Comparison of ENCODE assay signal across 8 cellular contexts in the genomic region with DNA sequence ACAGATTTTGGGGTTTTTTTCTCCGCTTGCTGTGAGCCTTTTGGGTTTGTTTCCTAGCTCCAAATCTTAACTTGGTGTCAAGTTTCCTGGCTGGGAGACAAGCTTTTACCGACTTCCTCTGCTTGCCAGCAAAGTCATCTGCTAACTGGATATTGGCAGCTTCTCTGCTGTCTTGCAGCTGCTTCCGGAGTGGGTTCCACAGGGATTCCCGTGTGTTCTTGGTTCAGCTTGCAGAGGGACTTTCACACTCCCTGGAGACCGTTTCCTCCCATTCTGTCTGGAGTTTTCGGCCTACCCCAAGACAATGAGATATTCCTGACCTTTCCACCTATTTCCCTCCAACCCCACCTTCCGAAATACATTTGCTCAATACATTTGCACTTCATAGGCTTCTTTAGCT. TPM values are rescaled to one million over a fixed set of nuclear protein-coding genes. Genes with fewer than 3 reads are reported as not detected.
DNase-seq lines count a peak whose midpoint lies in the region; ATAC-seq and TF ChIP-seq lines count a peak whose summit lies in the region.

No MANE protein-coding gene starts in this region.

- DNase-seq in HL-60 (ENCODE audit: low read depth in 1 of 2, low spot score in 1 of 2) (peak in 1 of 2 experiments; percentile 71), SK-MEL-5 (ENCODE audit: low read depth, low spot score) (peak; percentile 83), glomerular visceral epithelial cell (ENCODE audit: extremely low spot score) (peak; percentile 53), skeletal muscle cell (ENCODE audit: low read depth) (peak; percentile 92), NCI-H2227 (lab: John Stamatoyannopoulos, UW; ENCODE audit: unreplicated experiment) (no peak), mesenteric fat pad (ENCODE audit: low spot score) (no peak)

- H3K27me3 ChIP-seq in HL-60 (ENCODE audit: insufficient read depth, poor library complexity, severe bottlenecking), result no peaks in the 10 kb centered on the region

- peak overlapping the region; percentile 20 for H3K27ac ChIP-seq in HL-60 (replicated peaks)

- in situ Hi-C loops in SK-MEL-5 (cut with HindIII; ENCODE audit: low pct_unique_long_range_greater_than_20kb, low sequenced_read_pairs), result no loop called here

- no peak for TF ChIP-seq CTCF in HL-60 (IDR thresholded peaks at IDR 0.05; ENCODE audit: insufficient read depth, low read length)

- H3K4me3 ChIP-seq in HL-60 (replicated peaks; ENCODE audit: insufficient read depth, low read length) (no peak overlapping the region), skeletal muscle cell (ENCODE audit: low read depth, low read length) (no peak overlapping the region)

- ATAC-seq in GM18907 (IDR thresholded peaks at IDR 0.05; ENCODE audit: unreplicated experiment), result no peak
- ATAC-seq in HG03565 (IDR thresholded peaks at IDR 0.05; ENCODE audit: unreplicated experiment), result no peak

RNA-seq across cellular contexts. Expression of gene COLGALT1, which starts 2.2 kb away (rescaled TPM):
- 85.1 and 86.6 TPM in 2 replicates for total RNA-seq in SK-MEL-5 (2014; rRNA removed; shearing (Covaris generic))
- 230 and 279 TPM in 2 replicates for polyA plus RNA-seq in SK-MEL-5 (2015; cell fraction: cytosol; rRNA removed)
- 106 and 124 TPM in 2 replicates for polyA plus RNA-seq in SK-MEL-5 (2015; cell fraction: nucleus; rRNA removed)
- total RNA-seq in mesenteric fat pad, result 117 TPM

RNA-seq across cellular contexts. Expression of gene PGLS, which starts 41.8 kb away (rescaled TPM):
- total RNA-seq in SK-MEL-5 (2014; rRNA removed; shearing (Covaris generic)), result 58.6 and 59.2 TPM in 2 replicates
- 117 and 173 TPM in 2 replicates for polyA plus RNA-seq in SK-MEL-5 (2015; cell fraction: cytosol; rRNA removed)
- 57.2 and 80.3 TPM in 2 replicates for polyA plus RNA-seq in SK-MEL-5 (2015; cell fraction: nucleus; rRNA removed)
- total RNA-seq in mesenteric fat pad, result 66.9 TPM

Comparison
In these comparisons a context has a peak if more than half of its experiments do, and no peak if none do; other contexts are left out.
1. DNase-seq: peak in SK-MEL-5 (single experiment), glomerular visceral epithelial cell (single experiment) and skeletal muscle cell (single experiment); none in NCI-H2227 (single experiment) and mesenteric fat pad (single experiment).